Comparison of ENCODE assay signal across 8 cellular contexts in the genomic region with DNA sequence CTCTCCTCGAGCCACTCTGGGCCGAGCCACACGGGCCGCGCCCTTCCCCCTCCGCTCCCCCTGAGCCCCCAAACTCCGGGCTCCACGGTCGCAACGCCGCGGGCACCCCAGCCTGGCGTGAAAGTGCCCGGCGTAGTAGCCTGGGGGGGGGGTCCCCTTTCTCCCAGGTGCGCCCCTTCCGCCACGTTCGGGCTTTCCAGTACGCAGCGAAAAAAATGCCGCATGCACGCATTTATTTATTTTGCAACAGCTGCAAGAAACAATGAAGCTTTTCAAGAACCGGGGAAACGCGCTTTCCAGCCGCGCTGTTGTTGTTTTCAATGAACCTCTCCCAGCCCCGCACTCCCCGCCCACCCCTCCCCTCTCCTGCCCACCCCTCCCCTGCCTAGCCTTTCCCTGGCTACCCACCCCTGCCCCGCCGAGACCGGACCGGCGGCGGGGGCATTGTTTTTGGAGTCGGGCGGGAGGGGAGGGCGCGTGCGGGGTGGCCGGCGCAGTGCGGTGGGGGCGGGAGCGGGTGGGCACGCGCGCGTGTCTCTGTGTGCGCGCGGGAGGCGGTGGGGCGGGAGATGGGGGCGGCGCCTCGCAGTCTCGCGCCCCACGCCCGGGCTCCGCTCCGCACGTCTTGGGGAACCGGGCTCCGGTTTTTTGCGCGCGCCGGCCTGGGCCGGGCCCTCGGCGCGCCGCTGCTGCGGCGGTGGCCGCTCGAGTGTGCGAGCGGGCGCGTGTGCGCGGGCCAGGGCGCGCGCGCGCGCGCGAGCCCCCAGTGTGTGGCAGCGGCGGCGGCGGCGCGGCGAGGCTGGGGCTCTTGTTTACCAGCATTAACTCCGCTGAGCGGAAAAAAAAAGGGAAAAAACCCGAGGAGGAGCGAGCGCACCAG. TPM values are rescaled to one million over a fixed set of nuclear protein-coding genes. Genes with fewer than 3 reads are reported as not detected.
DNase-seq lines count a peak whose midpoint lies in the region; ATAC-seq and TF ChIP-seq lines count a peak whose summit lies in the region.

A gene (plus strand): TSS at position 766 of the 880 bp plus-strand sequence. CDS start 1,043 bp downstream, outside the sequence.

- H3K36me3 Mint-ChIP-seq in CD8-positive, alpha-beta T cell: peaks cover 7% of the 10 kb centered on the region

- H3K27me3 Mint-ChIP-seq in CD8-positive, alpha-beta T cell (ENCODE audit: low read depth): peaks cover 15% of the 10 kb centered on the region

- CTCF ChIA-PET in CD8-positive, alpha-beta T cell (lab: Charles Lee): interaction anchor here (1.0 to 2.4 kb wide), 8 partner anchors 10 to 212 kb away, joined by 3 to 11 read pairs (median 4); no protein-coding TSS in a partner anchor

- H3K9me3 ChIP-seq in CD8-positive, alpha-beta T cell (ENCODE audit: low read length): no peaks in the 10 kb centered on the region
- no peaks in the 10 kb centered on the region for H3K9me3 ChIP-seq in OCI-LY3 (ENCODE audit: insufficient read depth, low read length)
- H3K9me3 ChIP-seq in mucosa of descending colon: no peaks in the 10 kb centered on the region

- DNase-seq in CD8-positive, alpha-beta T cell: peak; percentile 75 to 91 (median 85)
- DNase-seq in GM20000 (ENCODE audit: low spot score): peak; percentile 94
- peak; percentile 77 for DNase-seq in HT1080 (ENCODE audit: low read depth)
- DNase-seq in activated T-cell treated with anti-CD3 and anti-CD28 coated beads for 24 hours (ENCODE audit: low read depth): peak; percentile 80
- peak; percentile 48 for DNase-seq in epithelial cell of prostate (ENCODE audit: low read depth, low spot score)
- DNase-seq in mucosa of descending colon: peak; percentile 87 to 94 (median 89)
- peak; percentile 73 to 76 for DNase-seq in stimulated activated CD8-positive, alpha-beta memory T cell treated with anti-CD3 and anti-CD28 coated beads, Interleukin-2, amount 100 ng/mL, for 48 hours (ENCODE audit: low read depth in 2 of 2)

- peak within 1 kb of the TSS; percentile 98 for H2AFZ ChIP-seq in OCI-LY3 (ENCODE audit: low read depth, low read length)

- peak within 1 kb of the TSS; percentile 89 for H3K4me3 Mint-ChIP-seq in CD8-positive, alpha-beta T cell

- H4K20me1 ChIP-seq in OCI-LY3 (ENCODE audit: insufficient read depth, low read length): peaks cover 12% of the 10 kb centered on the region; the same call in 1 of the 2 replicates

- peak within 1 kb of the TSS; percentile 88 for H3K4me3 ChIP-seq in CD8-positive, alpha-beta T cell (ENCODE audit: low read depth, low read length)
- H3K4me3 ChIP-seq in OCI-LY3 (ENCODE audit: low read length) (peak within 1 kb of the TSS; percentile 92), mucosa of descending colon (peak within 1 kb of the TSS; percentile 54)

- ATAC-seq in CD8-positive, alpha-beta T cell: peak; percentile 74
- ATAC-seq in mucosa of descending colon: peak; percentile 89

- H3K79me2 ChIP-seq in OCI-LY3 (ENCODE audit: low read length): peaks cover 28% of the 10 kb centered on the region

- H3K9me3 Mint-ChIP-seq in CD8-positive, alpha-beta T cell: no peaks in the 10 kb centered on the region

- H3K27ac ChIP-seq in CD8-positive, alpha-beta T cell (ENCODE audit: low read depth, low read length): peak within 1 kb of the TSS; percentile 88
- H3K27ac ChIP-seq in OCI-LY3 (ENCODE audit: low read length) (peak within 1 kb of the TSS; percentile 66), epithelial cell of prostate (peak within 1 kb of the TSS; percentile 88)

- peaks cover 28% of the 10 kb centered on the region for H3K4me1 Mint-ChIP-seq in CD8-positive, alpha-beta T cell (ENCODE audit: low read depth)

- peaks cover 9% of the 10 kb centered on the region for H3K4me1 ChIP-seq in CD8-positive, alpha-beta T cell (ENCODE audit: insufficient read depth, low read length)
- H3K4me1 ChIP-seq in OCI-LY3 (ENCODE audit: low read length) (peaks cover 7% of the 10 kb centered on the region; the same call in 1 of the 2 replicates), mucosa of descending colon (ENCODE audit: low read depth) (peaks cover 5% of the 10 kb centered on the region)

- H3K4me2 ChIP-seq in OCI-LY3 (ENCODE audit: low read length): peak within 1 kb of the TSS; percentile 95

- no peaks in the 10 kb centered on the region for H3K27me3 ChIP-seq in CD8-positive, alpha-beta T cell (ENCODE audit: insufficient read depth, low read length)
- peaks cover 28% of the 10 kb centered on the region for H3K27me3 ChIP-seq in OCI-LY3 (ENCODE audit: low read depth, low read length)

- H3K9ac ChIP-seq in OCI-LY3 (ENCODE audit: low read length): peak within 1 kb of the TSS; percentile 94

- POLR2A ChIA-PET in CD8-positive, alpha-beta T cell (lab: Charles Lee): interaction anchor here (0.6 to 1.7 kb wide), 8 partner anchors 12 to 603 kb away, joined by 3 to 5 read pairs (median 4); a partner anchor contains a TSS

- no peaks in the 10 kb centered on the region for H3K36me3 ChIP-seq in CD8-positive, alpha-beta T cell (ENCODE audit: insufficient read depth, low read length)
- H3K36me3 ChIP-seq in OCI-LY3 (replicated peaks; ENCODE audit: low read depth, low read length): no peaks in the 10 kb centered on the region
- no peaks in the 10 kb centered on the region for H3K36me3 ChIP-seq in mucosa of descending colon (ENCODE audit: low read depth)

- intact Hi-C loops in CD8-positive, alpha-beta T cell (cut with DNase I, micrococcal nuclease): loop anchor here (1.0 to 10.0 kb wide), 6 partner anchors 48 to 1957 kb away; a partner anchor contains a TSS
- intact Hi-C loops in mucosa of descending colon (cut with DNase I, micrococcal nuclease): loop anchor here in 1 of 2 donors (5.0 kb wide), 1 partner anchor 131 kb away; no protein-coding TSS in a partner anchor

- H3K27ac Mint-ChIP-seq in CD8-positive, alpha-beta T cell: peak within 1 kb of the TSS; percentile 95

- TF ChIP-seq CTCF in CD8-positive, alpha-beta T cell (IDR thresholded peaks at IDR 0.05): no peak
- no peak for TF ChIP-seq CTCF in GM20000 (IDR thresholded peaks at IDR 0.05; ENCODE audit: extremely low read depth, missing control alignments)
- no peak for TF ChIP-seq CTCF in OCI-LY3 (IDR thresholded peaks at IDR 0.05; ENCODE audit: low read depth, low read length)
- TF ChIP-seq CTCF in mucosa of descending colon (IDR thresholded peaks at IDR 0.05): no peak

RNA-seq across cellular contexts. Expression of the gene that starts here (rescaled TPM):
- 10 to 100 TPM; 30.1 to 33.8 TPM for total RNA-seq in CD8-positive, alpha-beta T cell
- 9.0 and 13.4 TPM in 2 replicates for total RNA-seq in HT1080 (2014; rRNA removed; shearing (Covaris generic))
- polyA plus RNA-seq in HT1080 (2015; cell fraction: cytosol; rRNA removed): 10.1 and 13.0 TPM in 2 replicates
- 26.9 and 29.7 TPM in 2 replicates for polyA plus RNA-seq in HT1080 (2015; cell fraction: nucleus; rRNA removed)
- 10 to 100 TPM; 34.7 to 65.2 (median 47.7) TPM for total RNA-seq in mucosa of descending colon

Comparison
In these comparisons a context has a peak if more than half of its experiments do, and no peak if none do; other contexts are left out.
1. Peak in every context shown above with its lines: DNase-seq, ATAC-seq, H3K4me3 ChIP-seq and H3K27ac ChIP-seq.